8 cellular contexts compared by ENCODE assay signal in the genomic region with DNA sequence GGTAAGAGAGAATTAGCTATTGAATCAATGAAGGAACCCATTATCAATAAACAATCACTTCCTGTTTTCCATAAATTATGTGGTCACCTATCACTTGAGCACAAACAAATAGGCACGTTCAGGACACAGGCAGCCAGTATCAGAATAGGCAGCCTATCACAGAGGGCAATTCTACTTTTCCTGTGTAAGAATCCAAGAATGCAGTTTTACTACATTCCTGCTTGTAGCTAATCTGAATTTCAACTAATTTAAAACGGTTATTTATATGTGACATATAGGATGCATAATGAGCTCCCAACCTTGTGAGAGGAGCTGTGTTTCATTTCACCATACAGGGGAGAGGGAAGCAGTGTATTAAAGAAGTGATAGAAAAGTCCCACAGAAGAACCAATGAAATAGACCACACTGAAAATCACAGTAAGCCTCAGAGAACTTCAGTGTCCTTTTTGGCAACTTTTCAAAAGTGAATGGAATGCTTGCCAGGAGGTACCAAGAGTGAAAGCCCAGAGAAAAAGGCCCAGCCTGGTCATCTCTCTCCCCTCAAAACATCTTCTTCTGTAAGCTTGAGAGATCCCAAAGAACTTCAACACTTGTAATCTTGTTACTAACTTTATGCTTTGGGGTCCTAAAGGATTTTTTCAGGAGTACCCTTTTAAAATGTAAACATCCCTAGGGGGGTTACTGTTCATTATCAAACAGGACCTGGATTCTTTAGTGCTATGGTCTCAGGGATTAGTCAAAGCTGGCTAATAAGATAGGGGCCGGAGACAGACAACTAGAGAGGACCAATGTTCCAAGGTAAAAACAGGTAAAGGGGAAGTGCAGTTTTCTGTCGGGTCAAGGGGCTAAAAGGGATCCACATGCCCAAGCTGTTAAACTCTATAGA. TPM values are rescaled to one million over a fixed set of nuclear protein-coding genes. Genes with fewer than 3 reads are reported as not detected.
DNase-seq lines count a peak whose midpoint lies in the region; ATAC-seq and TF ChIP-seq lines count a peak whose summit lies in the region.

No MANE protein-coding gene starts in this region.

- H3K27ac ChIP-seq in right lobe of liver (peak overlapping the region; percentile 87 to 94 (median 90)), transverse colon (peak overlapping the region in 3 of 4 donors; percentile 86 to 92 (median 88))

- no peak for TF ChIP-seq CTCF in brain (conservative IDR thresholded peaks at IDR 0.05)
- TF ChIP-seq CTCF in right lobe of liver (IDR thresholded peaks at IDR 0.05): no peak
- TF ChIP-seq CTCF in transverse colon (IDR thresholded peaks at IDR 0.05): no peak

- 35% methylated on average over 4 of the region's 4 CpGs for WGBS in right lobe of liver (ENCODE audit: insufficient coverage, low coverage, low lambda C conversion rate, missing lambda C conversion rate)
- WGBS in transverse colon (ENCODE audit: low coverage in 1 of 2), 2 donors: 19 to 24% methylated on average over 4 of the region's 4 CpGs

- in situ Hi-C loops in transverse colon (cut with MboI; ENCODE audit: low pct_ligation_motif_present in 1 of 4, low pct_unique_long_range_greater_than_20kb in 1 of 4, low sequenced_read_pairs in 3 of 4): no loop called here

- H3K27me3 Mint-ChIP-seq in brain: peaks cover 3% of the 10 kb centered on the region

- TF ChIP-seq POLR2A in right lobe of liver (IDR thresholded peaks at IDR 0.05) (no peak), transverse colon (IDR thresholded peaks at IDR 0.05) (no peak)

- H3K36me3 Mint-ChIP-seq in brain: peaks cover 22% of the 10 kb centered on the region

- intact Hi-C loops in right lobe of liver (cut with DNase I) (no loop called here), transverse colon (cut with DNase I; ENCODE audit: low total_unique reads) (loop anchor here (10.0 kb wide), 1 partner anchor 1554 kb away; the partner anchor contains the start of gene SMIM30)

- H3K27ac Mint-ChIP-seq in brain: peak overlapping the region; percentile 77 to 92 (median 85)

- ATAC-seq in right lobe of liver (peak in 2 of 4 donors; percentile 9 to 13), left lobe of liver (no peak)

- no peaks in the 10 kb centered on the region for H3K27me3 ChIP-seq in right lobe of liver
- no peaks in the 10 kb centered on the region for H3K27me3 ChIP-seq in transverse colon

- H3K4me3 ChIP-seq in right lobe of liver (peak overlapping the region; percentile 71 to 84 (median 73)), transverse colon (peak overlapping the region in 3 of 4 donors; percentile 82 to 94 (median 92))

- DNase-seq in ELR (ENCODE audit: low read depth) (peak; percentile 62), Kasumi-1 (lab: John Stamatoyannopoulos, UW) (peak; percentile 7 to 37), right lobe of liver (no peak), transverse colon (no peak), left lobe of liver (ENCODE audit: low spot score) (no peak)
- DNase-seq in activated CD8-positive, alpha-beta memory T cell treated with anti-CD3 and anti-CD28 coated beads for 24 hours: no peak
- DNase-seq in stimulated activated CD4-positive, alpha-beta T cell treated with anti-CD3 and anti-CD28 coated beads, Interleukin-2, amount 100 ng/mL, for 24 hours: no peak

- no peak for TF ChIP-seq EP300 in transverse colon (IDR thresholded peaks at IDR 0.05; ENCODE audit: low read depth)

- H3K4me3 Mint-ChIP-seq in brain: peak overlapping the region; percentile 86 to 94 (median 88)

- H3K4me1 Mint-ChIP-seq in brain: peaks cover 38% of the 10 kb centered on the region

- H3K9me3 Mint-ChIP-seq in brain: peaks cover 0 to 7% (median 0%) of the 10 kb centered on the region in 5 experiments

- H3K36me3 ChIP-seq in right lobe of liver (no peaks in the 10 kb centered on the region), transverse colon (no peaks in the 10 kb centered on the region)

- H3K4me1 ChIP-seq in right lobe of liver: peaks cover 0 to 10% (median 0%) of the 10 kb centered on the region in 4 donors
- H3K4me1 ChIP-seq in transverse colon: peaks cover 0 to 28% (median 16%) of the 10 kb centered on the region in 4 donors

- H3K9me3 ChIP-seq in right lobe of liver (no peaks in the 10 kb centered on the region), transverse colon (no peaks in the 10 kb centered on the region)

RNA-seq across cellular contexts. Expression of gene IMMP2L, which starts 1.3 kb away (rescaled TPM):
- polyA plus RNA-seq in brain (ENCODE audit: insufficient read depth, low read depth, low replicate concordance): 22.0 TPM
- total RNA-seq in right lobe of liver: 10 to 100 TPM; 14.2 to 25.3 (median 19.7) TPM
- total RNA-seq in transverse colon: 10 to 100 TPM in 2 of 4 donors, 1 to 10 TPM in 2; 8.6 to 69.6 (median 10.9) TPM
- 13.8 TPM for total RNA-seq in left lobe of liver

Comparison
In these comparisons a context has a peak if more than half of its experiments do, and no peak if none do; other contexts are left out.
1. DNase-seq: peak in ELR (single experiment) and Kasumi-1 (2 of 2); none in right lobe of liver (0 of 3), transverse colon (single experiment), activated CD8-positive, alpha-beta memory T cell treated with anti-CD3 and anti-CD28 coated beads for 24 hours (single experiment), stimulated activated CD4-positive, alpha-beta T cell treated with anti-CD3 and anti-CD28 coated beads, Interleukin-2, amount 100 ng/mL, for 24 hours (0 of 2) and left lobe of liver (single experiment).